8 cellular contexts compared by ENCODE assay signal in the genomic region with DNA sequence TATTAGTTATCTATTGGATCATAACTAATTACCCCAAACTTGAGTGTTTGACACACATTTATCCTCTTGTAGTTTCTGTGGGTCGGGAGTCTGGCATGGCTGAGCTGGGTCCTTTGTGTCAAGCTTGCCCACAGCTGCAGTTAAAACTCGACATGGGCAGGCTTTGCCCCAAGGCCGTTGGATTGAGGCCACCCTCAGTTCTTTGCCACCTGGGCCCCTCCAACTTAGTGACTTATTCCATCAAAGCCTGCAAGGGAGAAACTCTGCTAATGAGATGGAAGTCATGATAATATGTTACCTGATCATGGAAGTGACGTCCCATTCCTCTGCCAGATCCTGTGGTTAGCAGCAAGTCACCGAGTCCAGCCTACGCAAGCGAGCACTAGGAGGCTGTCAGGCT. TPM values are rescaled to one million over a fixed set of nuclear protein-coding genes. Genes with fewer than 3 reads are reported as not detected.
"Had no signal": no experiment of that assay in that cellular context is flagged by ENCODE, and none has a peak within 500 bp of the region (broad histone marks: within the 10 kb centered on the region; RNA-seq: fewer than 3 reads in every experiment).

No MANE protein-coding gene starts in this region.

- H3K4me2 ChIP-seq: GM23338 had no signal

- H3K4me3 Mint-ChIP-seq: GM23338, H9, HFFc6 had no signal

- H3K4me3 ChIP-seq: GM23338, K562 had no signal

- H3K9me3 Mint-ChIP-seq: GM23338, H9, HFFc6 had no signal

- H3K27ac Mint-ChIP-seq: GM23338, H9, HFFc6 had no signal

- H3K27ac ChIP-seq: HL-60 had no signal

- DNase-seq: H9, HCEC 1CT, HFFc6, IMR-90 had no signal

- H3K4me1 Mint-ChIP-seq: GM23338, H9 had no signal

- ATAC-seq: GM23338, K562 had no signal

- H2AFZ ChIP-seq: GM23338 had no signal

RNA-seq across cellular contexts. Expression of a gene that starts 33.6 kb away (rescaled TPM):
- total RNA-seq: HT1080 had no signal
